In the genomic region with DNA sequence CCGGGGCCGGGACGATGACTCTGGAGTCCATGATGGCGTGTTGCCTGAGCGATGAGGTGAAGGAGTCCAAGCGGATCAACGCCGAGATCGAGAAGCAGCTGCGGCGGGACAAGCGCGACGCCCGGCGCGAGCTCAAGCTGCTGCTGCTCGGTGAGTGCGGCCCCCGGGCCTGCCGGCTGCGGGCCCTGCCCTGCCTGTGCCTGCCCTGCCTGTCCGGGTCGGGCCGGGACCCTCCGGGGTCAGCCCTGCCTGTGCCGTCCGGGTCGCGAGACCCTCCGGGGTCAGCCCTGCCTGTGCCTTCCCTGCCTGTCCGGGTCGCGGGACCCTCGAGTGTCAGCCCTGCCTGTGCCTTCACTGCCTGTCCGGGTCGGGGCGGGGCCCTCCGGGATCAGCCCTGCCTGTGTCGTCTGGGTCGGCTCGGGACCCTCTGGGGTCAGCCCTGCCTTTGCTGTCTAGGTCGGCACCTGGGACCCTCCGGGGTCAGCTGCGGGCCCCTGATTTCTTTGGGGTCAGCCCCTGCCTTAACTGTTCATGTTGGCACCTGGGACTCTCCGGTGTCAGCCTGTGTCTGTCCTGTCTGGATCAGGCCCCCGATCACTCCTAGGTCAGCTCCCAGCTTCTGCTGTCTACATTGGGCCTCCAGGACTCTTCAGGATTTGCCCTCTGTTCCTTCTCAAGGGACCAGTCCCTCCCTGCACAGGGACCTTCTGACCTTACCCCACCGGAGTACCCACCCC, we compare ENCODE assay signal across 8 cellular contexts. TPM values are rescaled to one million over a fixed set of nuclear protein-coding genes. Genes with fewer than 3 reads are reported as not detected.
DNase-seq lines count a peak whose midpoint lies in the region; ATAC-seq and TF ChIP-seq lines count a peak whose summit lies in the region.

No MANE protein-coding gene starts in this region.

- H3K4me3 Mint-ChIP-seq in endothelial cell (ENCODE audit: unreplicated experiment), result peak overlapping the region; percentile 89

- H4K8ac ChIP-seq in neuronal stem cell (ENCODE audit: low read depth, low read length), result no peak overlapping the region

- peak overlapping the region; percentile 55; the same call in 1 of the 2 replicates for H2AFZ ChIP-seq in DND-41 (ENCODE audit: low read depth, low read length)
- H2AFZ ChIP-seq in neuronal stem cell (ENCODE audit: low read length), result peak overlapping the region; percentile 61

- H3K4me1 ChIP-seq in DND-41 (ENCODE audit: insufficient read depth, low read length) (peaks cover 54% of the 10 kb centered on the region), neuronal stem cell (ENCODE audit: control insufficient read depth in 2 of 2, insufficient read depth in 1 of 2, low read depth in 1 of 2, low read length in 2 of 2) (peaks cover 13 to 23% of the 10 kb centered on the region in 2 donors)

- H2BK15ac ChIP-seq in neuronal stem cell (ENCODE audit: low read length), result no peak overlapping the region

- H3K27ac ChIP-seq in DND-41 (ENCODE audit: low read length) (peak overlapping the region; percentile 33; the same call in 1 of the 2 replicates), neuronal stem cell (replicated peaks; ENCODE audit: low read length) (no peak overlapping the region)

- H3K27ac Mint-ChIP-seq in endothelial cell (ENCODE audit: unreplicated experiment), result peak overlapping the region; percentile 64

- H3K4ac ChIP-seq in neuronal stem cell (ENCODE audit: low read length), result no peak overlapping the region

- H3K18ac ChIP-seq in neuronal stem cell (ENCODE audit: low read length), result peak overlapping the region; percentile 90

- peak overlapping the region; percentile 88 to 95; a peak in 3 of 4 replicates for H3K4me3 ChIP-seq in DND-41 (ENCODE audit: low read depth in 1 of 2, low read length in 2 of 2)
- H3K4me3 ChIP-seq in WI38 (ENCODE audit: low read depth, low read length), result peak overlapping the region; percentile 95
- peak overlapping the region; percentile 87 to 92 for H3K4me3 ChIP-seq in neuronal stem cell (ENCODE audit: low read length in 2 of 2)

- DNase-seq in DND-41 (peak; percentile 48), endothelial cell (ENCODE audit: low spot score) (peak; percentile 33), neuronal stem cell (ENCODE audit: low spot score) (no peak), ureter (ENCODE audit: low spot score) (no peak), mesenteric fat pad (ENCODE audit: low spot score) (no peak), cerebellar nuclear complex (lab: John Stamatoyannopoulos, UW) (no peak)

- H3K27me3 ChIP-seq in DND-41 (ENCODE audit: insufficient read depth, low read length, poor library complexity) (peaks cover 4% of the 10 kb centered on the region), neuronal stem cell (ENCODE audit: control insufficient read depth in 3 of 3, insufficient read depth in 3 of 3, low read depth in 1 of 3, low read length in 3 of 3) (no peaks in the 10 kb centered on the region)

- ATAC-seq in DND-41 (ENCODE audit: insufficient read depth, low read depth) (peak; percentile 52), HG02981 (IDR thresholded peaks at IDR 0.05; ENCODE audit: unreplicated experiment) (peak; percentile 12)

- H2BK120ac ChIP-seq in neuronal stem cell (ENCODE audit: low read depth, low read length), result no peak overlapping the region

- H3K9me3 Mint-ChIP-seq in endothelial cell (ENCODE audit: unreplicated experiment), result no peaks in the 10 kb centered on the region

- H2BK12ac ChIP-seq in neuronal stem cell (ENCODE audit: low read length), result no peak overlapping the region

- H3K4me2 ChIP-seq in DND-41 (ENCODE audit: insufficient read depth, low read length) (peak overlapping the region; percentile 97), neuronal stem cell (ENCODE audit: insufficient read depth, low read length, poor library complexity, severe bottlenecking) (peak overlapping the region; percentile 95)

- H3K14ac ChIP-seq in neuronal stem cell (ENCODE audit: low read length), result peak overlapping the region; percentile 75

- peak overlapping the region; percentile 81 for H2AK5ac ChIP-seq in neuronal stem cell (ENCODE audit: low read depth, low read length)

- peaks cover 14% of the 10 kb centered on the region for H3K27me3 Mint-ChIP-seq in endothelial cell (ENCODE audit: unreplicated experiment)

- H3K9me3 ChIP-seq in DND-41 (ENCODE audit: insufficient read depth, low read length, severe bottlenecking), result no peaks in the 10 kb centered on the region
- H3K9me3 ChIP-seq in neuronal stem cell (replicated peaks in 1 of 2; ENCODE audit: control insufficient read depth in 2 of 2, insufficient read depth in 1 of 2, low read depth in 1 of 2, low read length in 2 of 2), result no peaks in the 10 kb centered on the region

- H3K4me1 Mint-ChIP-seq in endothelial cell (ENCODE audit: unreplicated experiment), result peaks cover 19% of the 10 kb centered on the region

- H4K91ac ChIP-seq in neuronal stem cell (ENCODE audit: low read depth, low read length, poor library complexity), result no peak overlapping the region

- H3K79me2 ChIP-seq in DND-41 (ENCODE audit: insufficient read depth, low read length), result peaks cover 53% of the 10 kb centered on the region

- H4K20me1 ChIP-seq in DND-41 (ENCODE audit: insufficient read depth, low read length), result peaks cover 49% of the 10 kb centered on the region

- TF ChIP-seq CTCF in DND-41 (IDR thresholded peaks at IDR 0.05; ENCODE audit: borderline replicate concordance, extremely low read depth, low read length, poor library complexity, severe bottlenecking), result no peak
- TF ChIP-seq CTCF in WI38 (IDR thresholded peaks at IDR 0.05; ENCODE audit: low read depth, low read length), result no peak
- no peak for TF ChIP-seq CTCF in endothelial cell (IDR thresholded peaks at IDR 0.05; ENCODE audit: unreplicated experiment)

- H3K36me3 ChIP-seq in DND-41 (ENCODE audit: insufficient read depth, low read length) (no peaks in the 10 kb centered on the region; the same call in 1 of the 2 replicates), neuronal stem cell (replicated peaks in 1 of 2; ENCODE audit: control insufficient read depth in 2 of 2, insufficient read depth in 2 of 2, low read length in 2 of 2) (no peaks in the 10 kb centered on the region)

- H3K79me1 ChIP-seq in neuronal stem cell (ENCODE audit: low read depth, low read length), result peaks cover 30% of the 10 kb centered on the region

- no peaks in the 10 kb centered on the region for H3K36me3 Mint-ChIP-seq in endothelial cell (ENCODE audit: low read depth, unreplicated experiment)

- peak overlapping the region; percentile 83 for H3K9ac ChIP-seq in DND-41 (ENCODE audit: low read depth, low read length)
- peak overlapping the region; percentile 99 for H3K9ac ChIP-seq in neuronal stem cell (ENCODE audit: low read depth, low read length, poor library complexity)

- H3K23ac ChIP-seq in neuronal stem cell (ENCODE audit: low read depth, low read length, poor library complexity), result peak overlapping the region; percentile 55

- peak overlapping the region; percentile 75 for H2BK5ac ChIP-seq in neuronal stem cell (ENCODE audit: low read length)

- no CpG with 5 or more reads among the region's 48 CpGs for WGBS in neuronal stem cell (ENCODE audit: extremely low coverage in 2 of 2, insufficient read length in 2 of 2, insufficient replicate concordance in 1 of 2), 2 donors

RNA-seq across cellular contexts. Expression of gene GNA11, which starts 0.6 kb away (rescaled TPM):
- 35.8 TPM for total RNA-seq in endothelial cell (ENCODE audit: unreplicated experiment)
- polyA plus RNA-seq in neuronal stem cell (2013, experiment 1 of 2), result 19.2 TPM
- 20.0 TPM for polyA plus RNA-seq in neuronal stem cell (2013, experiment 2 of 2)
- total RNA-seq in ureter, result 68.5 TPM
- 54.3 TPM for total RNA-seq in mesenteric fat pad

RNA-seq across cellular contexts. Expression of gene TLE5, which starts 32.5 kb away (rescaled TPM):
- total RNA-seq in endothelial cell (ENCODE audit: unreplicated experiment), result 343 TPM
- polyA plus RNA-seq in neuronal stem cell (2013, experiment 1 of 2), result 162 TPM
- 164 TPM for polyA plus RNA-seq in neuronal stem cell (2013, experiment 2 of 2)
- total RNA-seq in ureter, result 623 TPM
- total RNA-seq in mesenteric fat pad, result 367 TPM

RNA-seq across cellular contexts. Expression of gene GNA15, which starts 41.0 kb away (rescaled TPM):
- not detected for total RNA-seq in endothelial cell (ENCODE audit: unreplicated experiment)
- 0.01 TPM for polyA plus RNA-seq in neuronal stem cell (2013, experiment 1 of 2)
- not detected for polyA plus RNA-seq in neuronal stem cell (2013, experiment 2 of 2)
- 28.5 TPM for total RNA-seq in ureter
- 15.4 TPM for total RNA-seq in mesenteric fat pad

Comparison
In these comparisons a context has a peak if more than half of its experiments do, and no peak if none do; other contexts are left out.
1. DNase-seq: peak in DND-41 (single experiment) and endothelial cell (single experiment); none in neuronal stem cell (single experiment), ureter (single experiment), mesenteric fat pad (single experiment) and cerebellar nuclear complex (0 of 2).
2. RNA of gene GNA15, which starts 41.0 kb away (total RNA-seq): 28.5 TPM in ureter (single experiment) and 15.4 TPM in mesenteric fat pad (single experiment); not detected in endothelial cell (single experiment); every median in the first group is over 10 times any median in the second.
3. Peak in every context shown above with its lines, with median percentiles within 50 percentile points of each other: H3K4me3 ChIP-seq.